Comparison of ENCODE assay signal across 8 cellular contexts in the genomic region with DNA sequence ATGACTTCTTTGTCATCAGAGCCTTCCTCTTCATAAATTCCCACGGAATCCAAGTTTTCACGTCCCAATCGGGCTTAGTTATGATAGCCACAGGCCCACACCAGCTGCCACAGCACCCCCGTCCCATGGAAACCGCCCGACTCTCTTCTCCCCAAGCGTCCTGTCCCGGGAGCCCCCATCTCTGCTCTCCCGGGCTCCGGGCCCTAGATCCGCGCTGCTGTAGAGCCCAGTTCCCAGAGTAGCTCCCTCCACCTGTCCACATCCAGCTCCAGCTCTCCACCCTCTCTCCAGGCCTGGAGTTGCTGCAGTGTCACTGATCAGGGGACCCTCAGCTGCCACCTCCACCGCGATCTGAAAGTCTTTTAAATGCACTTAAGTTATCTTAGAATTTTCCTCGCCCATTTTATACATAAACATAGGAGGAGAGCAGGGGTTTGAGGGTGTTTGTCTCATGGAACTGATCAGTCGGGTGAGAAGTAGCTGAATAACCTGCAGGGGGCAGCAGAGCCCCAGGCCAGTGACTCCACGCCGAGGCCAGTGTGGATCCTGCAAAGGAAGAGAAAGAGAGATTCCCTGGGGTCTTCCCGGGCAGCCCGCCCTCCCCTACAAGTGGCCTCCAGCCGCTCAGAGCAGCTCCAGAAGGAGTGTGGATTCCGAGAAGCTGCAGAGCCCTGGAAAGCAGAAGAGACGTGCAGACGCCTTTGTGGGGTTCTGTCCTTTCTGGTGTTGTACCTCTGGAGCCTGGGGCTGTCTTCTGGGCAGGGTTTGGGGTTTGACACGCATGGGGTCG. TPM values are rescaled to one million over a fixed set of nuclear protein-coding genes. Genes with fewer than 3 reads are reported as not detected.
DNase-seq lines count a peak whose midpoint lies in the region; ATAC-seq and TF ChIP-seq lines count a peak whose summit lies in the region.

No MANE protein-coding gene starts in this region.

- no peak overlapping the region for H3K27ac Mint-ChIP-seq in Calu3 (ENCODE audit: unreplicated experiment)
- peak overlapping the region; percentile 1 for H3K27ac Mint-ChIP-seq in activated naive CD4-positive, alpha-beta T cell treated with anti-CD3 and anti-CD28 coated beads for 36 hours
- H3K27ac Mint-ChIP-seq in glutamatergic neuron (ENCODE audit: unreplicated experiment), result peak overlapping the region; percentile 98
- peak overlapping the region; percentile 98 for H3K27ac Mint-ChIP-seq in osteocyte (ENCODE audit: unreplicated experiment)

- dilution Hi-C loops in IMR-90 (cut with HindIII; ENCODE audit: low sequenced_read_pairs, unreplicated experiment), result no loop called here

- H2AFZ ChIP-seq in IMR-90 (replicated peaks; ENCODE audit: low read length, poor library complexity), result peak overlapping the region; percentile 11

- H3K27ac ChIP-seq in IMR-90 (ENCODE audit: insufficient read depth, low read length) (no peak overlapping the region), suprapubic skin (peak overlapping the region; percentile 91)

- TF ChIP-seq CTCF in Calu3 (IDR thresholded peaks at IDR 0.05; ENCODE audit: unreplicated experiment) (no peak), IMR-90 (conservative IDR thresholded peaks at IDR 0.05; ENCODE audit: low read depth, low read length) (peak; percentile 78), glutamatergic neuron (IDR thresholded peaks at IDR 0.05; ENCODE audit: partially characterized antibody, unreplicated experiment) (peak; percentile 88), osteocyte (IDR thresholded peaks at IDR 0.05) (peak; percentile 81), suprapubic skin (IDR thresholded peaks at IDR 0.05) (peak; percentile 65 to 78)

- H3K4me3 Mint-ChIP-seq in Calu3 (ENCODE audit: low read depth, unreplicated experiment), result no peak overlapping the region
- peak overlapping the region; percentile 86 for H3K4me3 Mint-ChIP-seq in activated naive CD4-positive, alpha-beta T cell treated with anti-CD3 and anti-CD28 coated beads for 36 hours
- peak overlapping the region; percentile 88 for H3K4me3 Mint-ChIP-seq in glutamatergic neuron (ENCODE audit: unreplicated experiment)
- peak overlapping the region; percentile 84 for H3K4me3 Mint-ChIP-seq in osteocyte (ENCODE audit: unreplicated experiment)

- H2BK15ac ChIP-seq in IMR-90 (ENCODE audit: low read depth, low read length), result no peak overlapping the region

- H3K36me3 Mint-ChIP-seq in Calu3 (ENCODE audit: insufficient read depth, unreplicated experiment), result peaks cover 19% of the 10 kb centered on the region
- no peaks in the 10 kb centered on the region for H3K36me3 Mint-ChIP-seq in activated naive CD4-positive, alpha-beta T cell treated with anti-CD3 and anti-CD28 coated beads for 36 hours (ENCODE audit: low read depth)
- peaks cover 4% of the 10 kb centered on the region for H3K36me3 Mint-ChIP-seq in glutamatergic neuron (ENCODE audit: unreplicated experiment)
- H3K36me3 Mint-ChIP-seq in osteocyte (ENCODE audit: unreplicated experiment), result peaks cover 11% of the 10 kb centered on the region

- H3K4me2 ChIP-seq in IMR-90 (ENCODE audit: low read depth, low read length), result peak overlapping the region; percentile 13; the same call in 1 of the 2 replicates

- H2AK9ac ChIP-seq in IMR-90 (replicated peaks; ENCODE audit: low read depth, low read length, poor library complexity), result peak overlapping the region; percentile 48

- TF ChIP-seq EP300 in suprapubic skin (IDR thresholded peaks at IDR 0.05), result no peak

- H3K9me1 ChIP-seq in IMR-90 (ENCODE audit: insufficient read depth, low read length), result 0 out of 2 replicates have a peak, but pooled peaks cover 3% of the 10 kb centered on the region

- H2BK120ac ChIP-seq in IMR-90 (ENCODE audit: low read depth, low read length), result no peak overlapping the region

- POLR2A ChIA-PET in IMR-90 (lab: Charles Lee; ENCODE audit: unreplicated experiment), result no interaction called here

- H3K79me1 ChIP-seq in IMR-90 (ENCODE audit: low read depth in 1 of 2, low read length in 2 of 2), result no peaks in the 10 kb centered on the region

- H3K9me3 Mint-ChIP-seq in Calu3 (ENCODE audit: low read depth, unreplicated experiment) (peaks cover 6% of the 10 kb centered on the region), glutamatergic neuron (ENCODE audit: unreplicated experiment) (peaks cover 1% of the 10 kb centered on the region), osteocyte (ENCODE audit: unreplicated experiment) (peaks cover 6% of the 10 kb centered on the region)
- H3K9me3 Mint-ChIP-seq in activated naive CD4-positive, alpha-beta T cell treated with anti-CD3 and anti-CD28 coated beads for 36 hours, result no peaks in the 10 kb centered on the region

- ATAC-seq in IMR-90 (ENCODE audit: low read depth), result peak; percentile 66

- H3K27me3 Mint-ChIP-seq in Calu3 (ENCODE audit: unreplicated experiment), result no peaks in the 10 kb centered on the region
- no peaks in the 10 kb centered on the region for H3K27me3 Mint-ChIP-seq in activated naive CD4-positive, alpha-beta T cell treated with anti-CD3 and anti-CD28 coated beads for 36 hours (ENCODE audit: low read depth)
- peaks cover 2% of the 10 kb centered on the region for H3K27me3 Mint-ChIP-seq in glutamatergic neuron (ENCODE audit: unreplicated experiment)
- no peaks in the 10 kb centered on the region for H3K27me3 Mint-ChIP-seq in osteocyte (ENCODE audit: unreplicated experiment)

- in situ Hi-C loops in IMR-90 (cut with MboI; ENCODE audit: low sequenced_read_pairs), result no loop called here
- in situ Hi-C loops in SK-MEL-5 (cut with HindIII; ENCODE audit: low pct_unique_long_range_greater_than_20kb, low sequenced_read_pairs), result no loop called here

- CTCF ChIA-PET in Calu3 (lab: Charles Lee), result interaction anchor here (0.6 kb wide), 1 partner anchor 42 kb away, joined by 3 read pairs; no protein-coding TSS in a partner anchor
- CTCF ChIA-PET in IMR-90 (lab: Yijun Ruan, JAX), result interaction anchor here (0.9 to 1.2 kb wide), 3 partner anchors 10 to 40 kb away, joined by 3 to 8 read pairs (median 5); partner anchors contain the start of gene ZNF700
- CTCF ChIA-PET in activated naive CD4-positive, alpha-beta T cell treated with anti-CD3 and anti-CD28 coated beads for 36 hours (lab: Charles Lee), result interaction anchor here (0.5 to 4.4 kb wide), 18 partner anchors 9 to 364 kb away, joined by 3 to 45 read pairs (median 5); partner anchors contain the start of genes ZNF20, ZNF491 and ZNF700

- no peak overlapping the region for H3K23ac ChIP-seq in IMR-90 (ENCODE audit: low read depth, low read length)

- DNase-seq in Calu3, result peak; percentile 26
- peak; percentile 61 for DNase-seq in IMR-90
- DNase-seq in SK-MEL-5 (ENCODE audit: low read depth, low spot score), result peak; percentile 70
- DNase-seq in activated naive CD4-positive, alpha-beta T cell treated with anti-CD3 and anti-CD28 coated beads for 36 hours, result peak; percentile 83
- peak; percentile 92 for DNase-seq in glutamatergic neuron
- peak; percentile 89 for DNase-seq in osteocyte (ENCODE audit: extremely low spot score, unreplicated experiment)
- peak; percentile 88 to 89 for DNase-seq in suprapubic skin (ENCODE audit: low spot score in 2 of 2)
- DNase-seq in NOMO-1 treated with dmso at 0.1 percent for 144 hours (lab: John Stamatoyannopoulos, UW; ENCODE audit: unreplicated experiment), result no peak

- H3K4me1 ChIP-seq in IMR-90 (ENCODE audit: control insufficient read depth, insufficient read depth, low read length) (peaks cover 2% of the 10 kb centered on the region; the same call in 1 of the 2 replicates), suprapubic skin (peaks cover 26% of the 10 kb centered on the region)

- no peak overlapping the region for H3K4ac ChIP-seq in IMR-90 (ENCODE audit: low read depth, low read length)

- H3K4me1 Mint-ChIP-seq in Calu3 (ENCODE audit: low read depth, unreplicated experiment) (peaks cover 9% of the 10 kb centered on the region), glutamatergic neuron (ENCODE audit: low read depth, unreplicated experiment) (peaks cover 14% of the 10 kb centered on the region), osteocyte (ENCODE audit: unreplicated experiment) (peaks cover 18% of the 10 kb centered on the region)
- H3K4me1 Mint-ChIP-seq in activated naive CD4-positive, alpha-beta T cell treated with anti-CD3 and anti-CD28 coated beads for 36 hours (ENCODE audit: low read depth), result peaks cover 20% of the 10 kb centered on the region

- WGBS in IMR-90 (ENCODE audit: extremely low coverage in 2 of 2, insufficient read length in 1 of 2), 2 experiments, result 56% methylated on average over 8 of the region's 26 CpGs; no CpG with 5 or more reads in 1 of the 2 experiments
- WGBS in suprapubic skin, result 42% methylated on average over 26 of the region's 26 CpGs

- no peak overlapping the region; a peak in 1 of 4 replicates for H4K8ac ChIP-seq in IMR-90 (ENCODE audit: low read depth in 2 of 2, low read length in 2 of 2)

- H3K14ac ChIP-seq in IMR-90 (replicated peaks; ENCODE audit: low read depth, low read length), result no peak overlapping the region

- peak; percentile 82 for TF ChIP-seq RAD21 in IMR-90 (IDR thresholded peaks at IDR 0.05; ENCODE audit: low read length)

- no peak overlapping the region for H2AK5ac ChIP-seq in IMR-90 (ENCODE audit: low read depth, low read length)

- BruUV-seq in Calu3 (replicated peaks; lab: Mats Ljungman, UMichigan), result no TSS peak
- no TSS peak for BruUV-seq in IMR-90 (replicated peaks; lab: Mats Ljungman, UMichigan)

- no peak overlapping the region for H3K18ac ChIP-seq in IMR-90 (ENCODE audit: low read depth, low read length)

- no peak overlapping the region for H4K91ac ChIP-seq in IMR-90 (ENCODE audit: insufficient read depth, low read depth, low read length)

- no peak for TF ChIP-seq POLR2A in IMR-90 (IDR thresholded peaks at IDR 0.05; ENCODE audit: low read depth, low read length)
- no peak for TF ChIP-seq POLR2A in suprapubic skin (IDR thresholded peaks at IDR 0.05)

- no peaks in the 10 kb centered on the region for H3K27me3 ChIP-seq in IMR-90 (ENCODE audit: control insufficient read depth, insufficient read depth, low read length)
- H3K27me3 ChIP-seq in suprapubic skin, result no peaks in the 10 kb centered on the region

- H3K56ac ChIP-seq in IMR-90 (ENCODE audit: extremely low read depth, insufficient read depth, low read length), result no peak overlapping the region

- H3K9me3 ChIP-seq in IMR-90 (ENCODE audit: control insufficient read depth, insufficient read depth, low read length) (no peaks in the 10 kb centered on the region), suprapubic skin (no peaks in the 10 kb centered on the region)

- no peaks in the 10 kb centered on the region for H4K20me1 ChIP-seq in IMR-90 (ENCODE audit: insufficient read depth, low read length)

- no peaks in the 10 kb centered on the region for H3K36me3 ChIP-seq in IMR-90 (ENCODE audit: control insufficient read depth, insufficient read depth, low read length)
- H3K36me3 ChIP-seq in suprapubic skin, result no peaks in the 10 kb centered on the region

- no peak overlapping the region for H4K5ac ChIP-seq in IMR-90 (ENCODE audit: low read depth, low read length)

- intact Hi-C loops in Calu3 (cut with micrococcal nuclease; ENCODE audit: unreplicated experiment), result loop anchor here (2.0 kb wide), 1 partner anchor 177 kb away; the partner anchor contains the start of gene ZNF20
- intact Hi-C loops in IMR-90 (cut with micrococcal nuclease), result loop anchor here (1.0 kb wide), 3 partner anchors 25 to 178 kb away; no protein-coding TSS in a partner anchor
- intact Hi-C loops in activated naive CD4-positive, alpha-beta T cell treated with anti-CD3 and anti-CD28 coated beads for 36 hours (cut with micrococcal nuclease), result loop anchor here (1.0 to 5.0 kb wide), 8 partner anchors 25 to 177 kb away; partner anchors contain the start of genes ZNF20, ZNF491 and ZNF878

- H3K9ac ChIP-seq in IMR-90 (ENCODE audit: low read depth, low read length), result no peak overlapping the region

- H2BK5ac ChIP-seq in IMR-90 (ENCODE audit: low read depth, low read length, poor library complexity, severe bottlenecking), result no peak overlapping the region

- no peak overlapping the region for H3K4me3 ChIP-seq in IMR-90 (ENCODE audit: insufficient read depth, low read depth, low read length)
- H3K4me3 ChIP-seq in suprapubic skin, result peak overlapping the region; percentile 71

- no peak overlapping the region for H2BK20ac ChIP-seq in IMR-90 (ENCODE audit: low read depth, low read length)

RNA-seq across cellular contexts. Expression of gene ZNF763, which starts 1.1 kb away (rescaled TPM):
- total RNA-seq in Calu3 (2022) (1.7 and 2.0 TPM in 2 replicates), IMR-90 (2012; rRNA removed) (0.56 and 0.90 TPM in 2 replicates), glutamatergic neuron (ENCODE audit: unreplicated experiment) (10.3 TPM), osteocyte (2.1 and 4.3 TPM in 2 replicates), suprapubic skin (1 to 10 TPM; 1.9 to 5.6 (median 3.8) TPM)
- polyA plus RNA-seq in IMR-90 (2012; rRNA removed), result 0.75 and 0.94 TPM in 2 replicates
- 0.04 and 0.12 TPM in 2 replicates for polyA plus RNA-seq in IMR-90 (2012; cell fraction: cytosol; rRNA removed)
- polyA plus RNA-seq in IMR-90 (2012; cell fraction: nucleus; rRNA removed; ENCODE audit: low replicate concordance), result 0.25 and 6.0 TPM in 2 replicates
- 0.51 and 1.8 TPM in 2 replicates for total RNA-seq in SK-MEL-5 (2014; rRNA removed; shearing (Covaris generic))
- 0.11 TPM in 1 of 2 replicates, not detected in the other for polyA plus RNA-seq in SK-MEL-5 (2015; cell fraction: cytosol; rRNA removed)
- polyA plus RNA-seq in SK-MEL-5 (2015; cell fraction: nucleus; rRNA removed), result 2.4 and 7.7 TPM in 2 replicates
- under 1 TPM; 0.50 to 0.54 TPM for total RNA-seq in activated naive CD4-positive, alpha-beta T cell treated with anti-CD3 and anti-CD28 coated beads for 36 hours

RNA-seq across cellular contexts. Expression of gene ZNF700, which starts 38.9 kb away (rescaled TPM):
- total RNA-seq in Calu3 (2022) (11.4 and 11.7 TPM in 2 replicates), IMR-90 (2012; rRNA removed) (10.2 and 11.9 TPM in 2 replicates), glutamatergic neuron (ENCODE audit: unreplicated experiment) (17.8 TPM), osteocyte (6.7 and 8.0 TPM in 2 replicates), suprapubic skin (10 to 100 TPM in 3 of 4 donors, 1 to 10 TPM in 1; 10.0 to 34.0 (median 14.9) TPM)
- polyA plus RNA-seq in IMR-90 (2012; rRNA removed), result 4.2 and 5.3 TPM in 2 replicates
- polyA plus RNA-seq in IMR-90 (2012; cell fraction: cytosol; rRNA removed), result 0.45 and 1.1 TPM in 2 replicates
- 3.2 and 33.1 TPM in 2 replicates for polyA plus RNA-seq in IMR-90 (2012; cell fraction: nucleus; rRNA removed; ENCODE audit: low replicate concordance)
- 9.5 and 11.7 TPM in 2 replicates for total RNA-seq in SK-MEL-5 (2014; rRNA removed; shearing (Covaris generic))
- 4.0 TPM in 2 replicates for polyA plus RNA-seq in SK-MEL-5 (2015; cell fraction: cytosol; rRNA removed)
- 43.0 and 43.8 TPM in 2 replicates for polyA plus RNA-seq in SK-MEL-5 (2015; cell fraction: nucleus; rRNA removed)
- 10 to 100 TPM; 12.3 to 12.4 TPM for total RNA-seq in activated naive CD4-positive, alpha-beta T cell treated with anti-CD3 and anti-CD28 coated beads for 36 hours
